Comparison of ENCODE assay signal across 10 cellular contexts in genomic region chr15:70083946-70084345, GRCh38. TPM values are rescaled to one million over a fixed set of nuclear protein-coding genes. Genes with fewer than 3 reads are reported as not detected.
DNase-seq lines count a peak whose midpoint lies in the region; ATAC-seq lines count a peak whose summit lies in the region.
"Had no signal": no experiment of that assay in that cellular context is flagged by ENCODE, and none has a peak within 500 bp of the region (broad histone marks: within the 10 kb centered on the region; RNA-seq: fewer than 3 reads in every experiment).

No MANE protein-coding gene starts in this region.

- peak overlapping the region; percentile 23 for H3K4me3 Mint-ChIP-seq in activated naive CD8-positive, alpha-beta T cell
- no peak overlapping the region for H3K4me3 Mint-ChIP-seq in activated naive CD8-positive, alpha-beta T cell treated with anti-CD3 and anti-CD28 coated beads for 36 hours
- peak overlapping the region; percentile 26 for H3K4me3 Mint-ChIP-seq in activated T-helper 1 cell treated with anti-CD3 and anti-CD28 coated beads, Interleukin-12 subunit alpha, Interleukin-12 subunit beta, Interleukin-2, Interleukin-4 antibody, amounts not matched to agents 30 ng/mL and 10 ng/mL and 1 ng/mL, durations not matched to agents 14 hours and 24 hours and 36 hours
- H3K4me3 Mint-ChIP-seq in stimulated activated naive CD8-positive, alpha-beta T cell treated with anti-CD3 and anti-CD28 coated beads, Interleukin-15, amount 100 ng/mL, for 72 hours, result peak overlapping the region; percentile 14 to 50

- no peak for DNase-seq in activated naive CD8-positive, alpha-beta T cell treated with anti-CD3 and anti-CD28 coated beads for 36 hours
- DNase-seq in activated T-helper 1 cell treated with anti-CD3 and anti-CD28 coated beads, Interleukin-12 subunit alpha, Interleukin-12 subunit beta, Interleukin-2, Interleukin-4 antibody, amounts not matched to agents 30 ng/mL and 10 ng/mL and 1 ng/mL, durations not matched to agents 14 hours and 24 hours and 36 hours (ENCODE audit: low spot score), result no peak
- peak; percentile 26 to 39 for DNase-seq in stimulated activated naive CD8-positive, alpha-beta T cell treated with anti-CD3 and anti-CD28 coated beads, Interleukin-15, amount 100 ng/mL, for 72 hours
- DNase-seq in NCI-H526 treated with DMSO at 0.1 percent for 48 hours (lab: John Stamatoyannopoulos, UW) (no peak), kidney glomerular epithelial cell (lab: John Stamatoyannopoulos, UW) (no peak), caudate nucleus (lab: John Stamatoyannopoulos, UW) (no peak)
- DNase-seq: central memory CD4-positive, alpha-beta T cell; NCI-H2227 treated with DMSO at 0.1 percent for 48 hours had no signal

- ATAC-seq in HG02885 (IDR thresholded peaks at IDR 0.05; ENCODE audit: poor library complexity, unreplicated experiment), result peak; percentile 62
- ATAC-seq in stimulated activated naive CD8-positive, alpha-beta T cell treated with anti-CD3 and anti-CD28 coated beads, Interleukin-15, amount 100 ng/mL, for 72 hours, result peak; percentile 97

- H3K27me3 Mint-ChIP-seq in activated naive CD8-positive, alpha-beta T cell, result no peaks in the 10 kb centered on the region
- no peaks in the 10 kb centered on the region for H3K27me3 Mint-ChIP-seq in activated naive CD8-positive, alpha-beta T cell treated with anti-CD3 and anti-CD28 coated beads for 36 hours
- no peaks in the 10 kb centered on the region for H3K27me3 Mint-ChIP-seq in activated T-helper 1 cell treated with anti-CD3 and anti-CD28 coated beads, Interleukin-12 subunit alpha, Interleukin-12 subunit beta, Interleukin-2, Interleukin-4 antibody, amounts not matched to agents 30 ng/mL and 10 ng/mL and 1 ng/mL, durations not matched to agents 14 hours and 24 hours and 36 hours (ENCODE audit: insufficient read depth)
- H3K27me3 Mint-ChIP-seq in stimulated activated naive CD8-positive, alpha-beta T cell treated with anti-CD3 and anti-CD28 coated beads, Interleukin-15, amount 100 ng/mL, for 72 hours, result no peaks in the 10 kb centered on the region

- peaks cover 10% of the 10 kb centered on the region for H3K36me3 Mint-ChIP-seq in activated naive CD8-positive, alpha-beta T cell
- H3K36me3 Mint-ChIP-seq in activated naive CD8-positive, alpha-beta T cell treated with anti-CD3 and anti-CD28 coated beads for 36 hours, result peaks cover 49% of the 10 kb centered on the region
- H3K36me3 Mint-ChIP-seq in activated T-helper 1 cell treated with anti-CD3 and anti-CD28 coated beads, Interleukin-12 subunit alpha, Interleukin-12 subunit beta, Interleukin-2, Interleukin-4 antibody, amounts not matched to agents 30 ng/mL and 10 ng/mL and 1 ng/mL, durations not matched to agents 14 hours and 24 hours and 36 hours (ENCODE audit: low read depth), result peaks cover 70% of the 10 kb centered on the region

- intact Hi-C loops in activated T-helper 1 cell treated with anti-CD3 and anti-CD28 coated beads, Interleukin-12 subunit alpha, Interleukin-12 subunit beta, Interleukin-2, Interleukin-4 antibody, amounts not matched to agents 30 ng/mL and 10 ng/mL and 1 ng/mL, durations not matched to agents 14 hours and 24 hours and 36 hours (cut with micrococcal nuclease), result no loop called here

- H3K27ac ChIP-seq in caudate nucleus (ENCODE audit: low read depth, low read length), result no peak overlapping the region

- H3K27ac Mint-ChIP-seq in activated naive CD8-positive, alpha-beta T cell, result peak overlapping the region; percentile 10
- no peak overlapping the region for H3K27ac Mint-ChIP-seq in activated naive CD8-positive, alpha-beta T cell treated with anti-CD3 and anti-CD28 coated beads for 36 hours
- H3K27ac Mint-ChIP-seq in activated T-helper 1 cell treated with anti-CD3 and anti-CD28 coated beads, Interleukin-12 subunit alpha, Interleukin-12 subunit beta, Interleukin-2, Interleukin-4 antibody, amounts not matched to agents 30 ng/mL and 10 ng/mL and 1 ng/mL, durations not matched to agents 14 hours and 24 hours and 36 hours, result no peak overlapping the region
- peak overlapping the region in 1 of 2 donors; percentile 62 for H3K27ac Mint-ChIP-seq in stimulated activated naive CD8-positive, alpha-beta T cell treated with anti-CD3 and anti-CD28 coated beads, Interleukin-15, amount 100 ng/mL, for 72 hours

- no peaks in the 10 kb centered on the region for H3K9me3 Mint-ChIP-seq in activated naive CD8-positive, alpha-beta T cell (ENCODE audit: low read depth)
- H3K9me3 Mint-ChIP-seq in activated naive CD8-positive, alpha-beta T cell treated with anti-CD3 and anti-CD28 coated beads for 36 hours, result no peaks in the 10 kb centered on the region
- H3K9me3 Mint-ChIP-seq in activated T-helper 1 cell treated with anti-CD3 and anti-CD28 coated beads, Interleukin-12 subunit alpha, Interleukin-12 subunit beta, Interleukin-2, Interleukin-4 antibody, amounts not matched to agents 30 ng/mL and 10 ng/mL and 1 ng/mL, durations not matched to agents 14 hours and 24 hours and 36 hours, result no peaks in the 10 kb centered on the region
- no peaks in the 10 kb centered on the region for H3K9me3 Mint-ChIP-seq in stimulated activated naive CD8-positive, alpha-beta T cell treated with anti-CD3 and anti-CD28 coated beads, Interleukin-15, amount 100 ng/mL, for 72 hours

- peaks cover 67% of the 10 kb centered on the region for H3K4me1 Mint-ChIP-seq in activated naive CD8-positive, alpha-beta T cell (ENCODE audit: low read depth)
- H3K4me1 Mint-ChIP-seq in activated naive CD8-positive, alpha-beta T cell treated with anti-CD3 and anti-CD28 coated beads for 36 hours, result peaks cover 58% of the 10 kb centered on the region
- peaks cover 70% of the 10 kb centered on the region for H3K4me1 Mint-ChIP-seq in activated T-helper 1 cell treated with anti-CD3 and anti-CD28 coated beads, Interleukin-12 subunit alpha, Interleukin-12 subunit beta, Interleukin-2, Interleukin-4 antibody, amounts not matched to agents 30 ng/mL and 10 ng/mL and 1 ng/mL, durations not matched to agents 14 hours and 24 hours and 36 hours (ENCODE audit: low read depth)
- peaks cover 83% of the 10 kb centered on the region for H3K4me1 Mint-ChIP-seq in stimulated activated naive CD8-positive, alpha-beta T cell treated with anti-CD3 and anti-CD28 coated beads, Interleukin-15, amount 100 ng/mL, for 72 hours

RNA-seq across cellular contexts. Expression of gene TLE3, which starts 13.8 kb away (rescaled TPM):
- 10 to 100 TPM; 70.8 to 71.6 TPM for total RNA-seq in activated naive CD8-positive, alpha-beta T cell treated with anti-CD3 and anti-CD28 coated beads for 36 hours
- 123 and 126 TPM in 2 replicates for total RNA-seq in activated T-helper 1 cell treated with anti-CD3 and anti-CD28 coated beads, Interleukin-12 subunit alpha, Interleukin-12 subunit beta, Interleukin-2, Interleukin-4 antibody, amounts not matched to agents 30 ng/mL and 10 ng/mL and 1 ng/mL, durations not matched to agents 14 hours and 24 hours and 36 hours

Comparison
In these comparisons a context has a peak if more than half of its experiments do, and no peak if none do; other contexts are left out.
1. DNase-seq: peak in stimulated activated naive CD8-positive, alpha-beta T cell treated with anti-CD3 and anti-CD28 coated beads, Interleukin-15, amount 100 ng/mL, for 72 hours (2 of 2); none in activated naive CD8-positive, alpha-beta T cell treated with anti-CD3 and anti-CD28 coated beads for 36 hours (single experiment), activated T-helper 1 cell treated with anti-CD3 and anti-CD28 coated beads, Interleukin-12 subunit alpha, Interleukin-12 subunit beta, Interleukin-2, Interleukin-4 antibody, amounts not matched to agents 30 ng/mL and 10 ng/mL and 1 ng/mL, durations not matched to agents 14 hours and 24 hours and 36 hours (single experiment), NCI-H526 treated with DMSO at 0.1 percent for 48 hours (single experiment), kidney glomerular epithelial cell (single experiment) and caudate nucleus (0 of 61).